ENCODE assay signal across 13 cellular contexts in genomic region chr10:95408931-95409873, GRCh38.
DNase-seq lines count a peak whose midpoint lies in the region; ATAC-seq and TF ChIP-seq lines count a peak whose summit lies in the region.
"Had no signal": no experiment of that assay in that cellular context is flagged by ENCODE, and none has a peak within 500 bp of the region (broad histone marks: within the 10 kb centered on the region; RNA-seq: fewer than 3 reads in every experiment).

No MANE protein-coding gene starts in this region.

- H3K4me1 Mint-ChIP-seq in natural killer cell: no peaks in the 10 kb centered on the region

- H3K4me3 ChIP-seq in NT2/D1 (ENCODE audit: insufficient read length, low read depth): no peak overlapping the region
- no peak overlapping the region for H3K4me3 ChIP-seq in esophagus (ENCODE audit: low read depth in 1 of 2, low read length in 2 of 2)
- H3K4me3 ChIP-seq in muscle layer of duodenum (ENCODE audit: low read depth in 1 of 2, low read length in 2 of 2): no peak overlapping the region
- peak overlapping the region in 1 of 4 donors; percentile 4 for H3K4me3 ChIP-seq in tibial nerve
- H3K4me3 ChIP-seq: SJSA1 had no signal

- peak; percentile 18 for DNase-seq in NT2/D1 (ENCODE audit: low read depth, low spot score)
- no peak for DNase-seq in tibial nerve (ENCODE audit: low spot score in 2 of 2)
- no peak for DNase-seq in natural killer cell
- no peak for DNase-seq in stimulated activated naive CD8-positive, alpha-beta T cell treated with anti-CD3 and anti-CD28 coated beads, Interleukin-15, Interleukin-2, amounts not matched to agents 100 U/mL and 50 U/mL, for 24 hours
- DNase-seq in HUDEP-2 (lab: John Stamatoyannopoulos, UW; ENCODE audit: unreplicated experiment in 76 of 76): no peak
- DNase-seq: NCI-H526 treated with DMSO at 0.1 percent for 48 hours; stimulated activated CD4-positive, alpha-beta T cell treated with anti-CD3 and anti-CD28 coated beads, Interleukin-2, amount 100 ng/mL, for 24 hours had no signal

- H3K36me3 ChIP-seq in NT2/D1 (ENCODE audit: insufficient read depth, insufficient read length, low read length): peaks cover 6% of the 10 kb centered on the region
- H3K36me3 ChIP-seq in esophagus (ENCODE audit: control insufficient read depth in 2 of 2, insufficient read depth in 2 of 2, low read length in 1 of 2): peaks cover 0 to 1% of the 10 kb centered on the region in 2 donors
- peaks cover 10 to 22% of the 10 kb centered on the region in 2 donors for H3K36me3 ChIP-seq in muscle layer of duodenum (ENCODE audit: control insufficient read depth in 1 of 2, insufficient read depth in 2 of 2, low read length in 2 of 2)
- peaks cover 0 to 40% (median 0%) of the 10 kb centered on the region in 3 donors for H3K36me3 ChIP-seq in tibial nerve
- H3K36me3 ChIP-seq: SJSA1 had no signal

- no peak overlapping the region for H3K4me3 Mint-ChIP-seq in natural killer cell
- H3K4me3 Mint-ChIP-seq: activated T-helper 1 cell treated with anti-CD3 and anti-CD28 coated beads, Interleukin-12 subunit alpha, Interleukin-12 subunit beta, Interleukin-2, Interleukin-4 antibody, amounts not matched to agents 30 ng/mL and 10 ng/mL and 1 ng/mL, durations not matched to agents 14 hours and 24 hours and 36 hours had no signal

- 17 to 33% methylated on average over 3 of the region's 3 CpGs for WGBS in esophagus, 2 donors
- WGBS in tibial nerve, 2 donors: 23 to 29% methylated on average over 3 of the region's 3 CpGs

- no peaks in the 10 kb centered on the region for H3K9me3 ChIP-seq in NT2/D1 (ENCODE audit: insufficient read depth, low read length)
- H3K9me3 ChIP-seq in esophagus (ENCODE audit: control insufficient read depth in 2 of 2, insufficient read depth in 1 of 2, low read depth in 1 of 2, low read length in 1 of 2): no peaks in the 10 kb centered on the region
- no peaks in the 10 kb centered on the region for H3K9me3 ChIP-seq in muscle layer of duodenum (ENCODE audit: control insufficient read depth in 1 of 2, low read length in 2 of 2)
- H3K9me3 ChIP-seq in tibial nerve: no peaks in the 10 kb centered on the region
- H3K9me3 ChIP-seq: SJSA1 had no signal

- TF ChIP-seq POLR2A in tibial nerve (IDR thresholded peaks at IDR 0.05): no peak

- no peaks in the 10 kb centered on the region for H3K36me3 Mint-ChIP-seq in natural killer cell

- H3K9ac ChIP-seq in NT2/D1 (ENCODE audit: insufficient read length, low read depth): no peak overlapping the region

- H3K27ac ChIP-seq in esophagus (ENCODE audit: low read depth in 2 of 2, low read length in 1 of 2) (peak overlapping the region; percentile 81 to 85), muscle layer of duodenum (ENCODE audit: low read length) (peak overlapping the region; percentile 52), tibial nerve (peak overlapping the region; percentile 48 to 92 (median 71))
- H3K27ac ChIP-seq: SJSA1 had no signal

- no peaks in the 10 kb centered on the region for H3K27me3 Mint-ChIP-seq in natural killer cell (ENCODE audit: low read depth in 2 of 2)

- H3K27ac Mint-ChIP-seq in natural killer cell: no peak overlapping the region
- H3K27ac Mint-ChIP-seq: activated T-helper 1 cell treated with anti-CD3 and anti-CD28 coated beads, Interleukin-12 subunit alpha, Interleukin-12 subunit beta, Interleukin-2, Interleukin-4 antibody, amounts not matched to agents 30 ng/mL and 10 ng/mL and 1 ng/mL, durations not matched to agents 14 hours and 24 hours and 36 hours had no signal

- no peak for ATAC-seq in HG03521 (IDR thresholded peaks at IDR 0.05; ENCODE audit: unreplicated experiment)
- ATAC-seq in natural killer cell: no peak
- no peak for ATAC-seq in stimulated activated naive CD8-positive, alpha-beta T cell treated with anti-CD3 and anti-CD28 coated beads, Interleukin-15, Interleukin-2, amounts not matched to agents 100 U/mL and 50 U/mL, for 24 hours
- ATAC-seq: activated CD4-positive, CD25-positive, alpha-beta regulatory T cell treated with anti-CD3 and anti-CD28 coated beads, Interleukin-2, amount 50 U/mL, for 24 hours had no signal

- no peaks in the 10 kb centered on the region for H3K4me1 ChIP-seq in NT2/D1 (ENCODE audit: insufficient read depth, insufficient read length)
- peaks cover 3% of the 10 kb centered on the region in 2 donors for H3K4me1 ChIP-seq in esophagus (ENCODE audit: control insufficient read depth in 2 of 2, insufficient read depth in 2 of 2, low read length in 1 of 2)
- H3K4me1 ChIP-seq in muscle layer of duodenum (ENCODE audit: control insufficient read depth in 1 of 2, insufficient read depth in 2 of 2, low read length in 2 of 2): peaks cover 9 to 68% of the 10 kb centered on the region in 2 donors
- peaks cover 0 to 94% (median 50%) of the 10 kb centered on the region in 4 donors for H3K4me1 ChIP-seq in tibial nerve
- H3K4me1 ChIP-seq: SJSA1 had no signal

- H3K27me3 ChIP-seq in NT2/D1 (ENCODE audit: insufficient read depth, insufficient read length) (no peaks in the 10 kb centered on the region), esophagus (ENCODE audit: control insufficient read depth in 1 of 2, insufficient read depth in 2 of 2, low read length in 2 of 2) (no peaks in the 10 kb centered on the region), muscle layer of duodenum (ENCODE audit: low read depth, low read length) (no peaks in the 10 kb centered on the region), tibial nerve (no peaks in the 10 kb centered on the region)
- H3K27me3 ChIP-seq: SJSA1 had no signal

- intact Hi-C loops in natural killer cell (cut with micrococcal nuclease): no loop called here

- no peaks in the 10 kb centered on the region for H3K9me3 Mint-ChIP-seq in natural killer cell
- H3K9me3 Mint-ChIP-seq: activated T-helper 1 cell treated with anti-CD3 and anti-CD28 coated beads, Interleukin-12 subunit alpha, Interleukin-12 subunit beta, Interleukin-2, Interleukin-4 antibody, amounts not matched to agents 30 ng/mL and 10 ng/mL and 1 ng/mL, durations not matched to agents 14 hours and 24 hours and 36 hours had no signal

- TF ChIP-seq CTCF in tibial nerve (IDR thresholded peaks at IDR 0.05): no peak
- no peak for TF ChIP-seq CTCF in natural killer cell (IDR thresholded peaks at IDR 0.05)

- peak in 1 of 2 donors; percentile 71 for TF ChIP-seq EP300 in tibial nerve (IDR thresholded peaks at IDR 0.05)
